In the genomic region with DNA sequence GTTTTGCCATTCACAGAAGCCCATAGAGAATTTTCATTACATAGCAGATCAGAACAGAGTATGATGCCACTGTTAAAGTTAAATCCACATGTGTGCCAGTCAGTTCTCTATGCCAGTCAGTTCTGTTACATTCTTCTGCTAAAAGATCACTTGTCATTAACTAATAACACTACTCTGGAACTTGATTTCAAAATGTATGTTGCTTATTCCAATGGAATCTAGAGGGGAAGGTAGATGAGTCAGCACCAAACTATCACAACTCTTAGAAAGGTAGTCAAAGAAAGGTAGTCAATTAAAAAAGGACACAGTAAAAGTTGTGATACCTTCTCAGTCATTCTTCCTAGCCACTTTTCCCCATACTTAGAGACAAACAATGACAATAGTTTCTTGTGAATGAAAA, we compare ENCODE assay signal across 18 cellular contexts.
"Had no signal": no experiment of that assay in that cellular context is flagged by ENCODE, and none has a peak within 500 bp of the region (broad histone marks: within the 10 kb centered on the region; RNA-seq: fewer than 3 reads in every experiment).

No MANE protein-coding gene starts in this region.

- H3K27ac ChIP-seq: gastrocnemius medialis, neutrophil, psoas muscle, skin epidermis, uterus had no signal

- H3K36me3 ChIP-seq: gastrocnemius medialis, neutrophil, uterus had no signal

- H3K4me3 Mint-ChIP-seq: dendritic cell treated with granulocyte-macrophage colony-stimulating factor and Interleukin-4, amounts not matched to agents 40 ng/mL and 50 ng/mL, for 4 days; effector memory CD8-positive, alpha-beta T cell; naive B cell; type B pancreatic cell had no signal

- H3K9me3 ChIP-seq: gastrocnemius medialis, neutrophil, psoas muscle, uterus had no signal

- H3K27me3 ChIP-seq: gastrocnemius medialis, neutrophil, uterus had no signal

- H3K9me3 Mint-ChIP-seq: type B pancreatic cell had no signal

- H3K4me1 ChIP-seq: gastrocnemius medialis, psoas muscle, uterus had no signal

- H3K36me3 Mint-ChIP-seq: naive B cell, type B pancreatic cell had no signal

- H3K4me3 ChIP-seq: gastrocnemius medialis, lung, psoas muscle, skin epidermis, uterus had no signal

- DNase-seq: effector memory CD8-positive, alpha-beta T cell; erythroblast; gastrocnemius medialis; glutamatergic neuron; islet precursor cell; left ventricle myocardium superior; mesendoderm; naive B cell; psoas muscle; stimulated activated CD4-positive, alpha-beta T cell treated with anti-CD3 and anti-CD28 coated beads, Interleukin-2, amount 100 ng/mL, for 24 hours; stimulated activated naive CD4-positive, alpha-beta T cell; uterus had no signal

- H3K4me1 Mint-ChIP-seq: naive B cell had no signal

- H3K27ac Mint-ChIP-seq: dendritic cell treated with granulocyte-macrophage colony-stimulating factor and Interleukin-4, amounts not matched to agents 40 ng/mL and 50 ng/mL, for 4 days; effector memory CD8-positive, alpha-beta T cell; naive B cell; type B pancreatic cell had no signal

- ATAC-seq: effector memory CD8-positive, alpha-beta T cell; gastrocnemius medialis; left ventricle myocardium superior; psoas muscle; sciatic nerve had no signal

- H3K27me3 Mint-ChIP-seq: dendritic cell treated with granulocyte-macrophage colony-stimulating factor and Interleukin-4, amounts not matched to agents 40 ng/mL and 50 ng/mL, for 4 days; effector memory CD8-positive, alpha-beta T cell; naive B cell; type B pancreatic cell had no signal
